ENCODE assay signal across 1 cellular context in the genomic region with DNA sequence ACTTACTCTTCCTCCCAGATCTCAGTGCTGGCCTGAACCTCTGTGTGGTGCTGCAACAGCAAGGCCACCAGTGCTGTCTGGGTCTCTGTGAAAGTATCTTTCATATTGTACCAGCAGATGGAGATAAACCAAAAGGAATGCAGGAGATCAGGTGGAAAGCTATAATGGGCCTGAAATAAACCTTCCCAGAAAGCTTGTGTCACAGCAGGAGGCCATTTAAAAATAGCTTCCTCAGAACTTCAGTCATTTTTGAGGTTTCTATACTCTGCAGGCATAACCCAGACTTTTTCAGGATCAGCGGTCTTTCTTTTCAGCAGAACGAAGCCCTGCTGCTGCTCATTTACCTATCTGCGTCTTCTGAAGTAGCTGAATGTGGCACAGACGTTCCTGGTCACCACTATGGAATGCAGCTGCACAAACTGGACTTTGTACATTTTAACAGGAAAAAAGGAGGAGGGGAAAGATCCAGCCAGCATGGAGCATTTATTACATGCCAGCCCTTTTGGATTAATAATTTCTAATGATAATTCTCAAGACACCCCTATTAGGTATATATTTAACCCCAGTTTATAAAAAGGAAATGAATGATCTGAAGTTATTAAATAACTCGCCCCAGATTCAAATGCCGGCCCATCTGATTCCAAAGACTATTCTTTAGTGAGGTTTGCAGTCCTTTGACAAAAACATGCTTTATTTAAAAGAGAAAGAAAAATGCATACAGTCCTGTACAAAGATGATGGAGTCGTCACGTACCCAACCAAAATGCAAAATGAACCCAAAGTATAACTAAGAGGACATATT.
A peak's percentile ranks its signal among the peaks of the same experiment; 100 is the strongest.
TF ChIP-seq lines count a peak whose summit lies in the region.

No MANE protein-coding gene starts in this region.

TF ChIP-seq in K562, 482 proteins besides CTCF, POLR2A, EP300 and RAD21 (continued from another document):
- TF ChIP-seq, protein P1, sequence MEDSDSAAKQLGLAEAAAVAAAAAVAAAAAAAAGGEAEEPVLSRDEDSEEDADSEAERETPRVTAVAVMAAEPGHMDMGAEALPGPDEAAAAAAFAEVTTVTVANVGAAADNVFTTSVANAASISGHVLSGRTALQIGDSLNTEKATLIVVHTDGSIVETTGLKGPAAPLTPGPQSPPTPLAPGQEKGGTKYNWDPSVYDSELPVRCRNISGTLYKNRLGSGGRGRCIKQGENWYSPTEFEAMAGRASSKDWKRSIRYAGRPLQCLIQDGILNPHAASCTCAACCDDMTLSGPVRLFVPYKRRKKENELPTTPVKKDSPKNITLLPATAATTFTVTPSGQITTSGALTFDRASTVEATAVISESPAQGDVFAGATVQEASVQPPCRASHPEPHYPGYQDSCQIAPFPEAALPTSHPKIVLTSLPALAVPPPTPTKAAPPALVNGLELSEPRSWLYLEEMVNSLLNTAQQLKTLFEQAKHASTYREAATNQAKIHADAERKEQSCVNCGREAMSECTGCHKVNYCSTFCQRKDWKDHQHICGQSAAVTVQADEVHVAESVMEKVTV (CRISPR knock-in tag; IDR thresholded peaks at IDR 0.05), result peak; percentile 83
- TF ChIP-seq, protein P2, sequence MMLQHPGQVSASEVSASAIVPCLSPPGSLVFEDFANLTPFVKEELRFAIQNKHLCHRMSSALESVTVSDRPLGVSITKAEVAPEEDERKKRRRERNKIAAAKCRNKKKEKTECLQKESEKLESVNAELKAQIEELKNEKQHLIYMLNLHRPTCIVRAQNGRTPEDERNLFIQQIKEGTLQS (IDR thresholded peaks at IDR 0.05), result no peak
- TF ChIP-seq, protein P2 (CRISPR knock-in tag; conservative IDR thresholded peaks at IDR 0.05), result peak; percentile 47; the same call in 1 of the 2 replicates
- TF ChIP-seq DNMT1 (IDR thresholded peaks at IDR 0.05) (no peak), CBX3 (IDR thresholded peaks at IDR 0.05; ENCODE audit: borderline replicate concordance in 1 of 2, low read length in 2 of 2) (0 out of 3 replicates have a peak, but pooled peaks of 1 of the 2 experiments have one; percentile 15)
